11 cellular contexts compared by ENCODE assay signal in the genomic region with DNA sequence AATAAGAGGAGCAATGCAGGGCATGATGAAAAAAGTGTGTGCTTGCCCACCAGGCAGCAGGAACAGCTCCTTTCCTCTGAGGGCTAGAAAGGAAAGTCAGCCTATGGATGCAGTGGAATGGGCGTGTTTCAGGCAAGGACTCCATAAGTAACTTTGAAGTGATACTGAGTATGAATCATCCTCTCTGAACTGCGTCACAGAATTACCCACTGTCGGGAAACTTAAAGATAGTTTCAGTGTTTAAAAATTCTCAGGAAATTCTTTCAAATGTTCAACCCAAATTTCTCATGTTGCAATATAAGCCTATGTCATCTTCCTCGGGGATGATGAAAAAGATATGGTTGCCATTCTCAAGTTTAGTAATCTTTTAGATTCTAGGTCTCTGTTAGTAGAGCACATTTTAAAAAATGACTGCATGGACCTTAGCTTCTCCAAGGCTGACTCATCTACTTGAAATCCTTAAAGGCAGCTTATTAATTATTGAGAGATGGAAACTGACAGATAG. TPM values are rescaled to one million over a fixed set of nuclear protein-coding genes. Genes with fewer than 3 reads are reported as not detected.
DNase-seq lines count a peak whose midpoint lies in the region; ATAC-seq lines count a peak whose summit lies in the region.
"Had no signal": no experiment of that assay in that cellular context is flagged by ENCODE, and none has a peak within 500 bp of the region (broad histone marks: within the 10 kb centered on the region; RNA-seq: fewer than 3 reads in every experiment).

No MANE protein-coding gene starts in this region.

- in situ Hi-C loops in SK-MEL-5 (cut with HindIII; ENCODE audit: low pct_unique_long_range_greater_than_20kb, low sequenced_read_pairs) = no loop called here

- ATAC-seq in GM21423 (IDR thresholded peaks at IDR 0.05; ENCODE audit: unreplicated experiment) (no peak), HG02759 (IDR thresholded peaks at IDR 0.05; ENCODE audit: unreplicated experiment) (no peak), left ventricle myocardium superior (no peak)
- ATAC-seq: gastrocnemius medialis had no signal

- peak; percentile 28 for DNase-seq in stimulated activated CD4-positive, alpha-beta T cell treated with anti-CD3 and anti-CD28 coated beads, Interleukin-15, amount 100 ng/mL, for 24 hours
- DNase-seq in stimulated activated CD4-positive, alpha-beta T cell treated with anti-CD3 and anti-CD28 coated beads, Interleukin-4, amount 100 ng/mL, for 1 hour = no peak
- DNase-seq in SK-MEL-5 (ENCODE audit: low read depth, low spot score) (peak; percentile 45), fibroblast of peridontal ligament (ENCODE audit: extremely low read depth) (peak; percentile 98), stromal cell of bone marrow (ENCODE audit: low read depth) (peak; percentile 81), left ventricle myocardium superior (no peak)
- DNase-seq: gastrocnemius medialis, NCI-H1417, SHP77 had no signal

- intact Hi-C loops in left ventricle myocardium superior (cut with micrococcal nuclease) = no loop called here

RNA-seq across cellular contexts. Expression of a gene that starts 27.7 kb away (rescaled TPM):
- 19.0 and 25.6 TPM in 2 replicates for total RNA-seq in SK-MEL-5 (2014; rRNA removed; shearing (Covaris generic))
- polyA plus RNA-seq in SK-MEL-5 (2015; cell fraction: cytosol; rRNA removed) = 15.0 and 15.1 TPM in 2 replicates
- polyA plus RNA-seq in SK-MEL-5 (2015; cell fraction: nucleus; rRNA removed) = 22.4 and 28.3 TPM in 2 replicates
- 17.7 TPM for total RNA-seq in left ventricle myocardium superior

RNA-seq across cellular contexts. Expression of a gene that starts 27.8 kb away (rescaled TPM):
- total RNA-seq in SK-MEL-5 (2014; rRNA removed; shearing (Covaris generic)) = 122 and 134 TPM in 2 replicates
- 84.6 and 103 TPM in 2 replicates for polyA plus RNA-seq in SK-MEL-5 (2015; cell fraction: cytosol; rRNA removed)
- 52.5 and 59.2 TPM in 2 replicates for polyA plus RNA-seq in SK-MEL-5 (2015; cell fraction: nucleus; rRNA removed)
- 80.1 TPM for total RNA-seq in left ventricle myocardium superior

Comparison
In these comparisons a context has a peak if more than half of its experiments do, and no peak if none do; other contexts are left out.
1. DNase-seq: peak in stimulated activated CD4-positive, alpha-beta T cell treated with anti-CD3 and anti-CD28 coated beads, Interleukin-15, amount 100 ng/mL, for 24 hours (single experiment), SK-MEL-5 (single experiment), fibroblast of peridontal ligament (single experiment) and stromal cell of bone marrow (single experiment); none in stimulated activated CD4-positive, alpha-beta T cell treated with anti-CD3 and anti-CD28 coated beads, Interleukin-4, amount 100 ng/mL, for 1 hour (single experiment) and left ventricle myocardium superior (single experiment).